ENCODE assay signal across 13 cellular contexts in the genomic region with DNA sequence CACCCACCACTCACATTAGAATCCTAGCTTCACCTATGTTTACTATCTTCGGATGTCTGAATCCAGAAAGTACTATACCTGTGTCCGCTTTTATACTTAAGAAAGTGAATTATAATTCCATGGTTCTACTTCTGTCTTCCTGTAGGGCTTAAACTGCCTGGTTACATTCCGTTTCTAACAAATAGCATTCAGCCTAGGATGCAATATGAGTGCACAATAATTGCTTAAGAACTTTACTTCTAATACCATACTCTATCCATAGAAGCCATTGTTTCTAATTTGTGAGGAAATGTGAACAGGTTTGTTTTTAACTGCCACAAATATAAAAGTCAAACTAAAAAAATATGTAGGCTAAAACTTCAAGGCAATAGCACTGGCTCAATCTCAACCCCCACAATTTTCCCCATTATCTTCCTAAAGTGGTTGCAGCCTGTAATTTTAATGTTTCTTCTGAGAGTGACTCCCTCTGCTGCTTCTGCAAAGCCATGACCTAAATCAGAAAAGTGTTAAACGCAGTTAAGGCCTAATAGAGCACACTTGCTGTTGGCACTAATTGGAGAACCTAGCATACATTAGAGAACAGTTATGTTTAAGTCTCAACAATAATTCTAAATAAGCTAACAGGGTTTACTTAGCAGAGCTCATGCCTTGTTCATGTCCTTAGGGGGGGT. TPM values are rescaled to one million over a fixed set of nuclear protein-coding genes. Genes with fewer than 3 reads are reported as not detected.
DNase-seq lines count a peak whose midpoint lies in the region; ATAC-seq, FAIRE-seq and TF ChIP-seq lines count a peak whose summit lies in the region.
"Had no signal": no experiment of that assay in that cellular context is flagged by ENCODE, and none has a peak within 500 bp of the region (broad histone marks: within the 10 kb centered on the region; RNA-seq: fewer than 3 reads in every experiment).

No MANE protein-coding gene starts in this region.

- no peaks in the 10 kb centered on the region for H3K9me2 ChIP-seq in neural cell (ENCODE audit: insufficient read depth, low read length)

- H3K79me2 ChIP-seq in neural cell (replicated peaks; ENCODE audit: insufficient read depth, low read length) = no peaks in the 10 kb centered on the region

- DNase-seq in NCI-H2227 treated with DMSO at 0.1 percent for 48 hours (lab: John Stamatoyannopoulos, UW) (peak; percentile 70), KG1 (lab: John Stamatoyannopoulos, UW) (no peak)
- DNase-seq in activated naive CD4-positive, alpha-beta T cell treated with Interleukin-2 at 50 U/mL for 16 hours = no peak
- DNase-seq: activated CD8-positive, alpha-beta memory T cell treated with anti-CD3 and anti-CD28 coated beads, Interleukin-2, amount 10 ng/mL, durations not matched to agents 7 days and 5 days; GF-D8; NCI-H1694 treated with DMSO at 0.1 percent for 48 hours; pancreas had no signal

- H3K4me3 ChIP-seq in neural cell (ENCODE audit: low read length) = no peak overlapping the region
- H3K4me3 ChIP-seq: pancreas had no signal

- FAIRE-seq in A204.1 (lab: Jason Lieb, UNC) = peak; percentile 92
- FAIRE-seq: pancreas had no signal

- no peaks in the 10 kb centered on the region for H3F3A ChIP-seq in neural cell (ENCODE audit: insufficient read depth, low read length, poor library complexity, severe bottlenecking)

- TF ChIP-seq EP300 in neural cell (conservative IDR thresholded peaks at IDR 0.05; ENCODE audit: poor library complexity, severe bottlenecking) = no peak

- H3K4me2 ChIP-seq in neural cell (ENCODE audit: low read length) = no peak overlapping the region

- peak; percentile 24 for TF ChIP-seq CTCF in neural cell (IDR thresholded peaks at IDR 0.05; ENCODE audit: poor library complexity, severe bottlenecking)

- ATAC-seq in HG03097 (IDR thresholded peaks at IDR 0.05; ENCODE audit: low FRiP score, unreplicated experiment) = no peak
- no peak for ATAC-seq in HG03196 (IDR thresholded peaks at IDR 0.05; ENCODE audit: unreplicated experiment)
- ATAC-seq: activated CD8-positive, alpha-beta memory T cell treated with anti-CD3 and anti-CD28 coated beads, Interleukin-2, amount 10 ng/mL, durations not matched to agents 7 days and 5 days; pancreas had no signal

- no peaks in the 10 kb centered on the region for H3K36me3 ChIP-seq in neural cell (ENCODE audit: insufficient read depth, low read length)
- H3K36me3 ChIP-seq: pancreas had no signal

- no peak overlapping the region for H3K9ac ChIP-seq in neural cell (ENCODE audit: low read length)

- H3K9me3 ChIP-seq in neural cell (ENCODE audit: low read length) = no peaks in the 10 kb centered on the region
- H3K9me3 ChIP-seq: pancreas had no signal

- no peak overlapping the region for H2AFZ ChIP-seq in neural cell (ENCODE audit: low read depth, low read length)

- H3K27ac ChIP-seq in cingulate gyrus (ENCODE audit: low read depth, low read length) (peak overlapping the region; percentile 60), neural cell (ENCODE audit: low read length) (no peak overlapping the region)
- H3K27ac ChIP-seq: pancreas had no signal

- peaks cover 41% of the 10 kb centered on the region for H3K27me3 ChIP-seq in neural cell (ENCODE audit: insufficient read depth, low read depth, low read length)
- H3K27me3 ChIP-seq: pancreas had no signal

- TF ChIP-seq RAD21 in neural cell (conservative IDR thresholded peaks at IDR 0.05) = no peak

- no peaks in the 10 kb centered on the region for H4K20me1 ChIP-seq in neural cell (ENCODE audit: insufficient read depth)

TF ChIP-seq in neural cell, 6 proteins besides CTCF, POLR2A, EP300 and RAD21:
- TF ChIP-seq SMC3 (conservative IDR thresholded peaks at IDR 0.05; ENCODE audit: poor library complexity) = no peak
- TF ChIP-seq MXI1 (conservative IDR thresholded peaks at IDR 0.05; ENCODE audit: poor library complexity, severe bottlenecking) = no peak
- no peak for TF ChIP-seq EZH2 (IDR thresholded peaks at IDR 0.05; ENCODE audit: borderline replicate concordance, insufficient read depth, low read length, poor library complexity, severe bottlenecking)
- TF ChIP-seq, protein P1, sequence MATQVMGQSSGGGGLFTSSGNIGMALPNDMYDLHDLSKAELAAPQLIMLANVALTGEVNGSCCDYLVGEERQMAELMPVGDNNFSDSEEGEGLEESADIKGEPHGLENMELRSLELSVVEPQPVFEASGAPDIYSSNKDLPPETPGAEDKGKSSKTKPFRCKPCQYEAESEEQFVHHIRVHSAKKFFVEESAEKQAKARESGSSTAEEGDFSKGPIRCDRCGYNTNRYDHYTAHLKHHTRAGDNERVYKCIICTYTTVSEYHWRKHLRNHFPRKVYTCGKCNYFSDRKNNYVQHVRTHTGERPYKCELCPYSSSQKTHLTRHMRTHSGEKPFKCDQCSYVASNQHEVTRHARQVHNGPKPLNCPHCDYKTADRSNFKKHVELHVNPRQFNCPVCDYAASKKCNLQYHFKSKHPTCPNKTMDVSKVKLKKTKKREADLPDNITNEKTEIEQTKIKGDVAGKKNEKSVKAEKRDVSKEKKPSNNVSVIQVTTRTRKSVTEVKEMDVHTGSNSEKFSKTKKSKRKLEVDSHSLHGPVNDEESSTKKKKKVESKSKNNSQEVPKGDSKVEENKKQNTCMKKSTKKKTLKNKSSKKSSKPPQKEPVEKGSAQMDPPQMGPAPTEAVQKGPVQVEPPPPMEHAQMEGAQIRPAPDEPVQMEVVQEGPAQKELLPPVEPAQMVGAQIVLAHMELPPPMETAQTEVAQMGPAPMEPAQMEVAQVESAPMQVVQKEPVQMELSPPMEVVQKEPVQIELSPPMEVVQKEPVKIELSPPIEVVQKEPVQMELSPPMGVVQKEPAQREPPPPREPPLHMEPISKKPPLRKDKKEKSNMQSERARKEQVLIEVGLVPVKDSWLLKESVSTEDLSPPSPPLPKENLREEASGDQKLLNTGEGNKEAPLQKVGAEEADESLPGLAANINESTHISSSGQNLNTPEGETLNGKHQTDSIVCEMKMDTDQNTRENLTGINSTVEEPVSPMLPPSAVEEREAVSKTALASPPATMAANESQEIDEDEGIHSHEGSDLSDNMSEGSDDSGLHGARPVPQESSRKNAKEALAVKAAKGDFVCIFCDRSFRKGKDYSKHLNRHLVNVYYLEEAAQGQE (IDR thresholded peaks at IDR 0.05; ENCODE audit: borderline replicate concordance) = no peak
- TF ChIP-seq TAF1 (IDR thresholded peaks at IDR 0.05; ENCODE audit: low read depth) = no peak
- TF ChIP-seq POLR2AphosphoS5 (IDR thresholded peaks at IDR 0.05) = no peak

RNA-seq across cellular contexts. Expression of a gene that starts 4.2 kb away (rescaled TPM):
- polyA plus RNA-seq in neural cell = 0.56 and 0.72 TPM in 2 replicates
- polyA minus RNA-seq in neural cell = 2.2 and 2.5 TPM in 2 replicates
- polyA plus RNA-seq: BJ had no signal
